In the genomic region with DNA sequence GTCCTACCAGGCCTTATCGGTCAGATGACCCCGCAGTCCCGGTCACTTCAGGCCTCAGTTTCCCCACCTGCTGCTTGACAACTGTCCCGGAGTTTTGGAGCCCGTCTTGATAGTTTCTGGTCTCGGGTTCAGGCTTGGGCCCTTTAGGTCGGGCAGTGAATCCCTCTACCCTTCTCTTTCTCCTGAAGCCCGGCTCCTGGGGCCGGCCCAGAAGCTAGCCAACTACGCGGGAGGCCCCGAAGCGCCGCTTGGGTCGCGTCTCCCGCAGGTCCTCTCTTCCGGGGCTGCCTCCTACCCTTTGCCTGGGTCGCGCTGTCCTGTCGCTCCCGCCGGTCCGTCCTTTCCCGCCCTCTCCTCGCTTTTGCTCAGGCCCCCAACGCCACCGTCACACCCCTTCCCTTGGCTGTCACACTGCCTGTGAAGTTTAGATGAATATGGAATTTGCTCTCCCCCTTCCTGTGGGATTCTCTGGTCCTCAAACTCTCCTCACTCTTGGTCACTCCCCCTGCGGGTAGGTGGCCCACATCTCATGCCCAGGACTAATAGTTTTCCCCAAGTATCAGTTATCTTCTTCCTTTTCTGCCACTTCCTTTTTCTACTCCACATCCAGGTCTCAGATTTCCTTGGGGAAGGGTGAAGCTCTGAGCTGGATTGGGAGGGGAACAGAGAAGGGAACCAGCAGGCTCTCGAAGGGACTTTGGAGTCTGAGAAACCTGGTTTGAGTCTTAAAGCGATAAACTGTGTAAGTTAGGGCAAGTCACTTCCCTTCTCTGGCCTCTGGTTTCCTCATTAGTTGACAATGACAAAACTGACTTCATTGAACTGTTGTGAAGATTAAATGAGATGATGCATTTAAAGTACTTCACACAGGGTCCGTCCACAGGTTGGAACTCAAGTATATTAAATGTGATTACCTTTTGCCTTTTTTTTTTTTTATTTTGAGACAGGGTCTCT, we compare ENCODE assay signal across 8 cellular contexts. TPM values are rescaled to one million over a fixed set of nuclear protein-coding genes. Genes with fewer than 3 reads are reported as not detected.
DNase-seq lines count a peak whose midpoint lies in the region; ATAC-seq, FAIRE-seq and TF ChIP-seq lines count a peak whose summit lies in the region.

No MANE protein-coding gene starts in this region.

- TF ChIP-seq POLR2A in GM12892 (IDR thresholded peaks at IDR 0.05; ENCODE audit: low read depth, low read length), result no peak; the same call in none of the 2 replicates

- peak; percentile 81 for FAIRE-seq in GM12892 (lab: Jason Lieb, UNC)

- no peaks in the 10 kb centered on the region for H3K9me3 ChIP-seq in SJCRH30 (replicated peaks)
- H3K9me3 ChIP-seq in effector memory CD4-positive, alpha-beta T cell (ENCODE audit: control insufficient read depth, low read length), result no peaks in the 10 kb centered on the region
- no peaks in the 10 kb centered on the region for H3K9me3 ChIP-seq in muscle layer of colon (ENCODE audit: low read length)

- H3K27ac ChIP-seq in SJCRH30, result peak overlapping the region; percentile 86
- peak overlapping the region; percentile 92 for H3K27ac ChIP-seq in effector memory CD4-positive, alpha-beta T cell (ENCODE audit: insufficient read depth, low read length, poor library complexity, severe bottlenecking)
- H3K27ac ChIP-seq in muscle layer of colon (ENCODE audit: low read depth, low read length), result peak overlapping the region; percentile 98

- no peaks in the 10 kb centered on the region for H3K27me3 ChIP-seq in SJCRH30
- H3K27me3 ChIP-seq in effector memory CD4-positive, alpha-beta T cell (replicated peaks; ENCODE audit: control insufficient read depth, insufficient read depth, low read length, poor library complexity, severe bottlenecking), result no peaks in the 10 kb centered on the region
- no peaks in the 10 kb centered on the region for H3K27me3 ChIP-seq in muscle layer of colon (ENCODE audit: control insufficient read depth in 1 of 2, insufficient read depth in 2 of 2, low read length in 2 of 2)

- DNase-seq in AG08395 (ENCODE audit: low spot score) (peak; percentile 58), GM12892 (ENCODE audit: insufficient read length) (peak; percentile 53), SJCRH30 (peak; percentile 49 to 66), NCI-H524 treated with DMSO at 0.1 percent for 48 hours (lab: John Stamatoyannopoulos, UW) (no peak), NCI-H2107 treated with DMSO at 0.1 percent for 48 hours (lab: John Stamatoyannopoulos, UW; ENCODE audit: unreplicated experiment) (no peak)
- DNase-seq in effector memory CD4-positive, alpha-beta T cell, result no peak

- peak overlapping the region; percentile 71 for H3K9ac ChIP-seq in muscle layer of colon (ENCODE audit: low read length)

- peaks cover 3% of the 10 kb centered on the region; the same call in 1 of the 2 replicates for H3K4me1 ChIP-seq in SJCRH30
- H3K4me1 ChIP-seq in effector memory CD4-positive, alpha-beta T cell (ENCODE audit: control insufficient read depth, insufficient read depth, low read length, poor library complexity, severe bottlenecking), result peaks cover 20% of the 10 kb centered on the region
- H3K4me1 ChIP-seq in muscle layer of colon (ENCODE audit: insufficient read depth, low read length), result peaks cover 30% of the 10 kb centered on the region

- peak overlapping the region; percentile 73 for H3K4me3 ChIP-seq in SJCRH30
- H3K4me3 ChIP-seq in effector memory CD4-positive, alpha-beta T cell (ENCODE audit: insufficient read depth, low read depth, low read length, poor library complexity, severe bottlenecking), result peak overlapping the region; percentile 75
- peak overlapping the region; percentile 67 to 88 for H3K4me3 ChIP-seq in muscle layer of colon (ENCODE audit: low read depth in 1 of 2, low read length in 2 of 2)

- ATAC-seq in GM19328 (IDR thresholded peaks at IDR 0.05; ENCODE audit: unreplicated experiment), result no peak

- peaks cover 5% of the 10 kb centered on the region; the same call in 1 of the 2 replicates for H3K36me3 ChIP-seq in SJCRH30
- H3K36me3 ChIP-seq in effector memory CD4-positive, alpha-beta T cell (ENCODE audit: control insufficient read depth, insufficient read depth, low read length), result peaks cover 31% of the 10 kb centered on the region
- peaks cover 42% of the 10 kb centered on the region for H3K36me3 ChIP-seq in muscle layer of colon (ENCODE audit: insufficient read depth, low read length)

RNA-seq across cellular contexts. Expression of a gene that starts 0.8 kb away (rescaled TPM):
- polyA plus RNA-seq in GM12892 (2012; ENCODE audit: missing spikeins), result 58.2 TPM
- total RNA-seq in SJCRH30 (2014; rRNA removed; shearing (Covaris generic)), result 82.0 and 83.2 TPM in 2 replicates

RNA-seq across cellular contexts. Expression of a gene that starts 8.7 kb away (rescaled TPM):
- 0.47 TPM for polyA plus RNA-seq in GM12892 (2012; ENCODE audit: missing spikeins)
- total RNA-seq in SJCRH30 (2014; rRNA removed; shearing (Covaris generic)), result 4.5 and 5.8 TPM in 2 replicates

RNA-seq across cellular contexts. Expression of a gene that starts 11.7 kb away (rescaled TPM):
- polyA plus RNA-seq in GM12892 (2012; ENCODE audit: missing spikeins), result 8.6 TPM
- total RNA-seq in SJCRH30 (2014; rRNA removed; shearing (Covaris generic)), result 6.8 and 9.0 TPM in 2 replicates

RNA-seq across cellular contexts. Expression of a gene that starts 19.7 kb away (rescaled TPM):
- 25.8 TPM for polyA plus RNA-seq in GM12892 (2012; ENCODE audit: missing spikeins)
- total RNA-seq in SJCRH30 (2014; rRNA removed; shearing (Covaris generic)), result 43.6 and 44.9 TPM in 2 replicates

RNA-seq across cellular contexts. Expression of a gene that starts 22.5 kb away (rescaled TPM):
- polyA plus RNA-seq in GM12892 (2012; ENCODE audit: missing spikeins), result not detected
- not detected in 2 replicates for total RNA-seq in SJCRH30 (2014; rRNA removed; shearing (Covaris generic))

Comparison
In these comparisons a context has a peak if more than half of its experiments do, and no peak if none do; other contexts are left out.
1. DNase-seq: peak in AG08395 (single experiment), GM12892 (single experiment) and SJCRH30 (2 of 2); none in effector memory CD4-positive, alpha-beta T cell (0 of 3), NCI-H524 treated with DMSO at 0.1 percent for 48 hours (single experiment) and NCI-H2107 treated with DMSO at 0.1 percent for 48 hours (single experiment).
2. Peak in every context shown above with its lines, with median percentiles within 50 percentile points of each other: H3K27ac ChIP-seq and H3K4me3 ChIP-seq.